Comparison of ENCODE assay signal across 9 cellular contexts in genomic region chr5:163915481-163915961, GRCh38.
DNase-seq lines count a peak whose midpoint lies in the region; ATAC-seq and TF ChIP-seq lines count a peak whose summit lies in the region.
"Had no signal": no experiment of that assay in that cellular context is flagged by ENCODE, and none has a peak within 500 bp of the region (broad histone marks: within the 10 kb centered on the region; RNA-seq: fewer than 3 reads in every experiment).

No MANE protein-coding gene starts in this region.

- no peak for TF ChIP-seq CTCF in ascending aorta (IDR thresholded peaks at IDR 0.05)

- H3K36me3 Mint-ChIP-seq in CD8-positive, alpha-beta memory T cell = peaks cover 0 to 7% (median 0%) of the 10 kb centered on the region in 3 donors
- H3K36me3 Mint-ChIP-seq: brain had no signal

- POLR2A ChIA-PET in CD8-positive, alpha-beta memory T cell (lab: Charles Lee) = no interaction called here

- no peaks in the 10 kb centered on the region for H3K4me1 ChIP-seq in CD8-positive, alpha-beta memory T cell (ENCODE audit: insufficient read depth, low read length)
- H3K4me1 ChIP-seq in ascending aorta = no peaks in the 10 kb centered on the region

- no peaks in the 10 kb centered on the region for H3K9me3 ChIP-seq in CD8-positive, alpha-beta memory T cell (ENCODE audit: low read length)
- H3K9me3 ChIP-seq in ascending aorta = no peaks in the 10 kb centered on the region

- peaks cover 0 to 13% (median 0%) of the 10 kb centered on the region in 3 donors for H3K4me1 Mint-ChIP-seq in CD8-positive, alpha-beta memory T cell

- H3K4me3 ChIP-seq in CD8-positive, alpha-beta memory T cell (ENCODE audit: low read length) = no peak overlapping the region
- no peak overlapping the region for H3K4me3 ChIP-seq in ascending aorta

- intact Hi-C loops in left colon (cut with DNase I, micrococcal nuclease) = no loop called here
- intact Hi-C loops in ascending aorta (cut with DNase I) = no loop called here

- H3K4me3 Mint-ChIP-seq in CD8-positive, alpha-beta memory T cell = peak overlapping the region in 2 of 7 donors; percentile 7 to 29
- H3K4me3 Mint-ChIP-seq: brain had no signal

- H3K27me3 Mint-ChIP-seq in CD8-positive, alpha-beta memory T cell = no peaks in the 10 kb centered on the region

- no peak overlapping the region for H3K27ac ChIP-seq in CD8-positive, alpha-beta memory T cell (ENCODE audit: low read depth, low read length)
- H3K27ac ChIP-seq in ascending aorta = no peak overlapping the region

- peak overlapping the region in 7 of 8 donors; percentile 40 to 92 (median 82) for H3K27ac Mint-ChIP-seq in CD8-positive, alpha-beta memory T cell

- H3K27me3 ChIP-seq in CD8-positive, alpha-beta memory T cell (ENCODE audit: insufficient read depth, low read length, poor library complexity, severe bottlenecking) = no peaks in the 10 kb centered on the region
- no peaks in the 10 kb centered on the region for H3K27me3 ChIP-seq in ascending aorta

- CTCF ChIA-PET in CD8-positive, alpha-beta memory T cell (lab: Charles Lee) = no interaction called here

- no peak for DNase-seq in CD8-positive, alpha-beta memory T cell
- peak; percentile 25 for DNase-seq in SK-N-DZ (ENCODE audit: low spot score)
- peak; percentile 62 to 68 for DNase-seq in left colon
- DNase-seq in activated effector memory CD4-positive, alpha-beta T cell treated with anti-CD3 and anti-CD28 coated beads, Interleukin-2, amount 50 U/mL, for 16 hours = no peak
- no peak for DNase-seq in ascending aorta (ENCODE audit: low spot score in 2 of 2)
- DNase-seq in activated naive CD4-positive, alpha-beta T cell (lab: John Stamatoyannopoulos, UW) = no peak

- peaks cover 3 to 18% (median 8%) of the 10 kb centered on the region in 5 donors for H3K9me3 Mint-ChIP-seq in CD8-positive, alpha-beta memory T cell

- ATAC-seq in GM19395 (IDR thresholded peaks at IDR 0.05; ENCODE audit: unreplicated experiment) = peak; percentile 77
- ATAC-seq in HG03196 (IDR thresholded peaks at IDR 0.05; ENCODE audit: unreplicated experiment) = peak; percentile 76
- peak; percentile 91 for ATAC-seq in left colon

- no peaks in the 10 kb centered on the region for H3K36me3 ChIP-seq in CD8-positive, alpha-beta memory T cell (ENCODE audit: insufficient read depth, low read length)
- H3K36me3 ChIP-seq in ascending aorta = no peaks in the 10 kb centered on the region

Comparison
In these comparisons a context has a peak if more than half of its experiments do, and no peak if none do; other contexts are left out.
1. DNase-seq: peak in SK-N-DZ (single experiment) and left colon (2 of 2); none in CD8-positive, alpha-beta memory T cell (0 of 5), activated effector memory CD4-positive, alpha-beta T cell treated with anti-CD3 and anti-CD28 coated beads, Interleukin-2, amount 50 U/mL, for 16 hours (single experiment), ascending aorta (0 of 2) and activated naive CD4-positive, alpha-beta T cell (0 of 4).
2. Peak in every context shown above with its lines, with median percentiles within 50 percentile points of each other: ATAC-seq.